ENCODE assay signal across 8 cellular contexts in the genomic region with DNA sequence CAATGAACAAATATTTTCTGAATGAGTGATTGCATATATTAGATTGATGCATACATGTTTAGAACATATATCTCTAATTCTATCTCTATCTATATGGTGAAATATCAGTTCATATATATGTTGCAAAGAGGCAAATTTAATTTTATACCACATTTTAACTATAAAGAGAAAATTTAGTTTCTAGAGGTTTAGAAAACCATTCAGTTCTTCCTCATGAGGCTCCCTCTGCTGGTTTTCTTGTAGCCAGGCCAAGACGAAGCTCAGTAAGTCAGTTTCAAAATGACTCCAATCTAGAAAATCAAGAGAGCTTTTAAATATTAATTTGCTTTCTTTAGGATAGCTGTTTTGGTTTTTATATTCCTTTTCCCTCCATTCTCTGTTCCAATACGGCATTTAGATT.
DNase-seq lines count a peak whose midpoint lies in the region; ATAC-seq and TF ChIP-seq lines count a peak whose summit lies in the region.

No MANE protein-coding gene starts in this region.

- ATAC-seq in GM19467 (IDR thresholded peaks at IDR 0.05; ENCODE audit: unreplicated experiment): peak; percentile 56

- TF ChIP-seq CTCF in RWPE1 (conservative IDR thresholded peaks at IDR 0.05; ENCODE audit: low read depth): 0 out of 2 replicates have a peak, but pooled peaks have one; percentile 15
- peak; percentile 60 for TF ChIP-seq CTCF in kidney epithelial cell (IDR thresholded peaks at IDR 0.05; ENCODE audit: insufficient read depth, low read length, poor library complexity, severe bottlenecking)

- no peaks in the 10 kb centered on the region for H3K4me1 Mint-ChIP-seq in immature natural killer cell

- no peaks in the 10 kb centered on the region for H3K36me3 Mint-ChIP-seq in immature natural killer cell

- H3K36me3 ChIP-seq in kidney epithelial cell (ENCODE audit: control insufficient read depth, insufficient read depth, low read length): no peaks in the 10 kb centered on the region

- H3K4me3 ChIP-seq in kidney epithelial cell (ENCODE audit: low read depth, low read length): no peak overlapping the region

- H3K27ac ChIP-seq in RWPE1: no peak overlapping the region

- H3K27me3 Mint-ChIP-seq in immature natural killer cell (ENCODE audit: low read depth in 3 of 3): peaks cover 0 to 2% (median 0%) of the 10 kb centered on the region in 3 donors

- POLR2A ChIA-PET in RWPE1 (lab: Yijun Ruan, JAX; ENCODE audit: low non-redundant PET): no interaction called here

- no peak overlapping the region for H3K27ac Mint-ChIP-seq in immature natural killer cell

- DNase-seq in Ammon's horn (ENCODE audit: low spot score): peak; percentile 6
- no peak for DNase-seq in RWPE1 (ENCODE audit: low spot score)
- no peak for DNase-seq in kidney epithelial cell (ENCODE audit: low read depth)
- DNase-seq in activated CD8-positive, alpha-beta memory T cell treated with anti-CD3 and anti-CD28 coated beads, Interleukin-2, amount 50 U/mL, for 4 hours: no peak
- no peak for DNase-seq in immature natural killer cell
- DNase-seq in NCI-H2171 treated with DMSO at 0.1 percent for 48 hours (lab: John Stamatoyannopoulos, UW): no peak
- DNase-seq in NCI-H1436 treated with DMSO at 0.1 percent for 48 hours (lab: John Stamatoyannopoulos, UW): no peak

- H3K27me3 ChIP-seq in kidney epithelial cell (ENCODE audit: control insufficient read depth, insufficient read depth, low read length): no peaks in the 10 kb centered on the region

- CTCF ChIA-PET in RWPE1 (lab: Yijun Ruan, JAX): interaction anchor here (0.5 to 0.8 kb wide), 4 partner anchors 15 to 507 kb away, joined by 3 to 4 read pairs (median 4); no protein-coding TSS in a partner anchor

- H3K9me3 Mint-ChIP-seq in immature natural killer cell: peaks cover 0 to 3% (median 0%) of the 10 kb centered on the region in 6 donors

- no peak overlapping the region for H3K4me3 Mint-ChIP-seq in immature natural killer cell
